30 cellular contexts compared by ENCODE assay signal in the genomic region with DNA sequence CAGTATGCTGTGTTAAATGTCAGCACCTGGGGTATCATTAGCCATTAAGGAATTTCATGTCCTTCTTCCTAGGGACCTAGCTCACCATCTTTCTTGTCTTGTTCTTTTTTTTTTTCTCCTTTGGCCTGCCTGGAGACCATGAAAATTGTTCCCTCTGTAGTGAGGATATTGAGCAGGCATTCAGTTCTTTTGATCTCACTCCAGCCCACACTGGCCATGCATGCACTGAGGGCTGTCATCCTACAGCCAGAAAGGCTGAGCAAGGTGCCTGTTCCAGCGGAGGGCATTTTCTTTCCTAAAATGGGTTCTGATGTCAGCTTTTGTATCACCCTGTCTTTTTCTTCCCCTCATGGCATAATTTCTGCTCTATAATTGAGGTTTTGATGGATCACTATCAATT.
"Had no signal": no experiment of that assay in that cellular context is flagged by ENCODE, and none has a peak within 500 bp of the region (broad histone marks: within the 10 kb centered on the region; RNA-seq: fewer than 3 reads in every experiment).

No MANE protein-coding gene starts in this region.

- H3K9ac ChIP-seq: parathyroid adenoma had no signal

- H3K4me1 ChIP-seq: parathyroid adenoma, psoas muscle, right lobe of liver, spleen, tibial artery, upper lobe of left lung had no signal

- H3K79me2 ChIP-seq: parathyroid adenoma had no signal

- H3K36me3 Mint-ChIP-seq: naive B cell; naive thymus-derived CD8-positive, alpha-beta T cell; natural killer cell treated with Interleukin-12 subunit alpha and Interleukin-12 subunit beta and Interleukin-15 and Interleukin-18, amount 100 ng/mL, for 72 hours; stimulated activated memory B cell treated with anti-CD40 and anti-IgM and Interleukin-4, amounts not matched to agents 10 μg/mL and 1 μg/mL and 100 μg/mL, for 72 hours had no signal

- H3K4me3 Mint-ChIP-seq: naive B cell; naive thymus-derived CD8-positive, alpha-beta T cell; natural killer cell treated with Interleukin-12 subunit alpha and Interleukin-12 subunit beta and Interleukin-15 and Interleukin-18, amount 100 ng/mL, for 72 hours; nephron progenitor cell; neural crest cell; stimulated activated memory B cell treated with anti-CD40 and anti-IgM and Interleukin-4, amounts not matched to agents 10 μg/mL and 1 μg/mL and 100 μg/mL, for 72 hours; stimulated activated naive CD8-positive, alpha-beta T cell treated with anti-CD3 and anti-CD28 coated beads, Interleukin-15, amount 100 ng/mL, for 72 hours had no signal

- H3K4me2 ChIP-seq: smooth muscle cell had no signal

- DNase-seq: naive B cell; naive thymus-derived CD8-positive, alpha-beta T cell; nephron progenitor cell; occipital lobe; ovary; posterior cingulate gyrus; psoas muscle; right cardiac atrium; right lobe of liver; spleen; stimulated activated CD4-positive, alpha-beta T cell treated with anti-CD3 and anti-CD28 coated beads, Interleukin-12 subunit alpha, Interleukin-12 subunit beta, amount 100 ng/mL, for 4 hours; stimulated activated CD4-positive, alpha-beta T cell treated with anti-CD3 and anti-CD28 coated beads, Interleukin-1b, Interleukin-23, amount 100 ng/mL, for 48 hours; stimulated activated CD4-positive, alpha-beta T cell treated with anti-CD3 and anti-CD28 coated beads, Interleukin-4, amount 100 ng/mL, for 1 hour; stimulated activated CD4-positive, alpha-beta T cell treated with anti-CD3 and anti-CD28 coated beads, Interleukin-4, amount 100 ng/mL, for 4 hours; stimulated activated CD8-positive, alpha-beta memory T cell treated with anti-CD3 and anti-CD28 coated beads, Interleukin-4, amount 100 ng/mL, for 48 hours; stimulated activated naive CD4-positive, alpha-beta T cell; stimulated activated naive CD8-positive, alpha-beta T cell treated with anti-CD3 and anti-CD28 coated beads, Interleukin-15, amount 100 ng/mL, for 72 hours; stimulated activated naive CD8-positive, alpha-beta T cell treated with anti-CD3 and anti-CD28 coated beads, Interleukin-15, Interleukin-2, amounts not matched to agents 100 U/mL and 50 U/mL, for 24 hours; substantia nigra; testis; tibial artery; upper lobe of left lung had no signal

- H3K27me3 Mint-ChIP-seq: naive B cell; natural killer cell treated with Interleukin-12 subunit alpha and Interleukin-12 subunit beta and Interleukin-15 and Interleukin-18, amount 100 ng/mL, for 72 hours; progenitor cell of endocrine pancreas; stimulated activated memory B cell treated with anti-CD40 and anti-IgM and Interleukin-4, amounts not matched to agents 10 μg/mL and 1 μg/mL and 100 μg/mL, for 72 hours; stimulated activated naive CD8-positive, alpha-beta T cell treated with anti-CD3 and anti-CD28 coated beads, Interleukin-15, amount 100 ng/mL, for 72 hours had no signal

- H2AFZ ChIP-seq: parathyroid adenoma had no signal

- ATAC-seq: naive thymus-derived CD8-positive, alpha-beta T cell; natural killer cell treated with Interleukin-12 subunit alpha and Interleukin-12 subunit beta and Interleukin-15 and Interleukin-18, amount 100 ng/mL, for 72 hours; psoas muscle; right cardiac atrium; right lobe of liver; stimulated activated memory B cell treated with anti-CD40 and anti-IgM and Interleukin-4, amounts not matched to agents 10 μg/mL and 1 μg/mL and 100 μg/mL, for 72 hours; stimulated activated naive CD8-positive, alpha-beta T cell treated with anti-CD3 and anti-CD28 coated beads, Interleukin-15, amount 100 ng/mL, for 72 hours; stimulated activated naive CD8-positive, alpha-beta T cell treated with anti-CD3 and anti-CD28 coated beads, Interleukin-15, Interleukin-2, amounts not matched to agents 100 U/mL and 50 U/mL, for 24 hours had no signal

- H3K4me1 Mint-ChIP-seq: naive B cell; naive thymus-derived CD8-positive, alpha-beta T cell; nephron progenitor cell; neural crest cell; stimulated activated memory B cell treated with anti-CD40 and anti-IgM and Interleukin-4, amounts not matched to agents 10 μg/mL and 1 μg/mL and 100 μg/mL, for 72 hours; stimulated activated naive CD8-positive, alpha-beta T cell treated with anti-CD3 and anti-CD28 coated beads, Interleukin-15, amount 100 ng/mL, for 72 hours had no signal

- H3K4me3 ChIP-seq: ovary, psoas muscle, right lobe of liver, skin epidermis, smooth muscle cell, spleen, suprapubic skin, testis, tibial artery, upper lobe of left lung had no signal

- H3K9me3 ChIP-seq: ovary, psoas muscle, right lobe of liver, spleen, suprapubic skin, testis, tibial artery, upper lobe of left lung had no signal

- H3K27ac ChIP-seq: ovary, parathyroid adenoma, psoas muscle, right lobe of liver, skin epidermis, spleen, suprapubic skin, tibial artery, upper lobe of left lung had no signal

- H3K36me3 ChIP-seq: ovary, right lobe of liver, spleen, suprapubic skin, tibial artery, upper lobe of left lung had no signal

- H3K27me3 ChIP-seq: ovary, right lobe of liver, spleen, suprapubic skin, testis, tibial artery, upper lobe of left lung had no signal

- H3K9me3 Mint-ChIP-seq: nephron progenitor cell; stimulated activated naive CD8-positive, alpha-beta T cell treated with anti-CD3 and anti-CD28 coated beads, Interleukin-15, amount 100 ng/mL, for 72 hours had no signal

- H3K27ac Mint-ChIP-seq: naive B cell; naive thymus-derived CD8-positive, alpha-beta T cell; natural killer cell treated with Interleukin-12 subunit alpha and Interleukin-12 subunit beta and Interleukin-15 and Interleukin-18, amount 100 ng/mL, for 72 hours; nephron progenitor cell; progenitor cell of endocrine pancreas; stimulated activated memory B cell treated with anti-CD40 and anti-IgM and Interleukin-4, amounts not matched to agents 10 μg/mL and 1 μg/mL and 100 μg/mL, for 72 hours; stimulated activated naive CD8-positive, alpha-beta T cell treated with anti-CD3 and anti-CD28 coated beads, Interleukin-15, amount 100 ng/mL, for 72 hours had no signal
